ENCODE assay signal across 11 cellular contexts in genomic region chr7:4189151-4189570, GRCh38.
DNase-seq lines count a peak whose midpoint lies in the region; ATAC-seq lines count a peak whose summit lies in the region.
"Had no signal": no experiment of that assay in that cellular context is flagged by ENCODE, and none has a peak within 500 bp of the region (broad histone marks: within the 10 kb centered on the region; RNA-seq: fewer than 3 reads in every experiment).

No MANE protein-coding gene starts in this region.

- H3K27ac ChIP-seq in esophagus (ENCODE audit: low read depth in 2 of 2, low read length in 1 of 2): peak overlapping the region; percentile 73 to 75
- H3K27ac ChIP-seq in aorta (ENCODE audit: low read depth in 1 of 2, low read length in 2 of 2): no peak overlapping the region
- H3K27ac ChIP-seq: cardiac muscle cell, spleen had no signal

- H3K4me1 ChIP-seq in esophagus (ENCODE audit: control insufficient read depth in 2 of 2, insufficient read depth in 2 of 2, low read length in 1 of 2) (peaks cover 8 to 17% of the 10 kb centered on the region in 2 donors), aorta (ENCODE audit: control insufficient read depth in 1 of 2, insufficient read depth in 2 of 2, low read length in 2 of 2) (no peaks in the 10 kb centered on the region)

- no peaks in the 10 kb centered on the region for H3K9me3 Mint-ChIP-seq in stimulated activated naive CD8-positive, alpha-beta T cell treated with anti-CD3 and anti-CD28 coated beads, Interleukin-15, amount 100 ng/mL, for 72 hours
- H3K9me3 Mint-ChIP-seq: T-helper 1 cell treated with Interleukin-12 subunit alpha and Interleukin-12 subunit beta and Interleukin-4 antibody, amounts not matched to agents 30 μg/mL and 1 μg/mL, for 36 hours had no signal

- H3K27me3 Mint-ChIP-seq in stimulated activated naive CD8-positive, alpha-beta T cell treated with anti-CD3 and anti-CD28 coated beads, Interleukin-15, amount 100 ng/mL, for 72 hours: no peaks in the 10 kb centered on the region

- H3K4me1 Mint-ChIP-seq in stimulated activated naive CD8-positive, alpha-beta T cell treated with anti-CD3 and anti-CD28 coated beads, Interleukin-15, amount 100 ng/mL, for 72 hours: no peaks in the 10 kb centered on the region

- no peaks in the 10 kb centered on the region for H3K9me3 ChIP-seq in esophagus (ENCODE audit: control insufficient read depth in 2 of 2, insufficient read depth in 1 of 2, low read depth in 1 of 2, low read length in 1 of 2)
- no peaks in the 10 kb centered on the region for H3K9me3 ChIP-seq in aorta (ENCODE audit: control insufficient read depth, low read length)
- H3K9me3 ChIP-seq: spleen had no signal

- H3K27me3 ChIP-seq in esophagus (ENCODE audit: control insufficient read depth in 1 of 2, insufficient read depth in 2 of 2, low read length in 2 of 2) (no peaks in the 10 kb centered on the region), aorta (ENCODE audit: control insufficient read depth in 1 of 2, insufficient read depth in 2 of 2, low read length in 1 of 2) (no peaks in the 10 kb centered on the region)
- H3K27me3 ChIP-seq: cardiac muscle cell, spleen had no signal

- intact Hi-C loops in aorta (cut with DNase I): no loop called here

- 26 to 30% methylated on average over 13 of the region's 13 CpGs for WGBS in esophagus, 2 donors
- WGBS in aorta, 2 donors: 6% methylated on average over 12 to 13 of the region's 13 CpGs

- peak overlapping the region; percentile 9 to 52 for H3K27ac Mint-ChIP-seq in stimulated activated naive CD8-positive, alpha-beta T cell treated with anti-CD3 and anti-CD28 coated beads, Interleukin-15, amount 100 ng/mL, for 72 hours
- H3K27ac Mint-ChIP-seq: T-helper 1 cell treated with Interleukin-12 subunit alpha and Interleukin-12 subunit beta and Interleukin-4 antibody, amounts not matched to agents 30 μg/mL and 1 μg/mL, for 36 hours had no signal

- H3K4me3 ChIP-seq in esophagus (ENCODE audit: low read depth in 1 of 2, low read length in 2 of 2): no peak overlapping the region
- H3K4me3 ChIP-seq in aorta (ENCODE audit: low read length in 2 of 2): no peak overlapping the region
- H3K4me3 ChIP-seq: cardiac muscle cell, spleen had no signal

- ATAC-seq in stimulated activated naive CD8-positive, alpha-beta T cell treated with anti-CD3 and anti-CD28 coated beads, Interleukin-15, amount 100 ng/mL, for 72 hours: no peak
- no peak for ATAC-seq in stimulated activated naive CD8-positive, alpha-beta T cell treated with anti-CD3 and anti-CD28 coated beads, Interleukin-15, Interleukin-2, amounts not matched to agents 100 U/mL and 50 U/mL, for 24 hours
- ATAC-seq in aorta (ENCODE audit: low FRiP score): peak; percentile 67
- no peak for ATAC-seq in activated CD4-positive, CD25-positive, alpha-beta regulatory T cell treated with anti-CD3 and anti-CD28 coated beads, Interleukin-2, amount 50 U/mL, for 24 hours

- H3K36me3 ChIP-seq in esophagus (ENCODE audit: control insufficient read depth in 2 of 2, insufficient read depth in 2 of 2, low read length in 1 of 2) (no peaks in the 10 kb centered on the region), aorta (ENCODE audit: control insufficient read depth in 1 of 2, insufficient read depth in 2 of 2, low read length in 1 of 2) (no peaks in the 10 kb centered on the region)
- H3K36me3 ChIP-seq: cardiac muscle cell, spleen had no signal

- H3K4me3 Mint-ChIP-seq in stimulated activated naive CD8-positive, alpha-beta T cell treated with anti-CD3 and anti-CD28 coated beads, Interleukin-15, amount 100 ng/mL, for 72 hours: no peak overlapping the region
- H3K4me3 Mint-ChIP-seq: T-helper 1 cell treated with Interleukin-12 subunit alpha and Interleukin-12 subunit beta and Interleukin-4 antibody, amounts not matched to agents 30 μg/mL and 1 μg/mL, for 36 hours had no signal

- DNase-seq in stimulated activated naive CD8-positive, alpha-beta T cell treated with anti-CD3 and anti-CD28 coated beads, Interleukin-15, amount 100 ng/mL, for 72 hours: no peak
- DNase-seq in stimulated activated naive CD8-positive, alpha-beta T cell treated with anti-CD3 and anti-CD28 coated beads, Interleukin-15, Interleukin-2, amounts not matched to agents 100 U/mL and 50 U/mL, for 24 hours: no peak
- peak; percentile 69 for DNase-seq in mucosa of gallbladder (ENCODE audit: low spot score)
- DNase-seq in aorta: peak; percentile 90 to 93
- no peak for DNase-seq in DMS153 (lab: John Stamatoyannopoulos, UW)
- no peak for DNase-seq in NCI-H510A (lab: John Stamatoyannopoulos, UW)
- DNase-seq: spleen had no signal

Comparison
In these comparisons a context has a peak if more than half of its experiments do, and no peak if none do; other contexts are left out.
1. DNase-seq: peak in mucosa of gallbladder (single experiment) and aorta (2 of 2); none in stimulated activated naive CD8-positive, alpha-beta T cell treated with anti-CD3 and anti-CD28 coated beads, Interleukin-15, amount 100 ng/mL, for 72 hours (0 of 2), stimulated activated naive CD8-positive, alpha-beta T cell treated with anti-CD3 and anti-CD28 coated beads, Interleukin-15, Interleukin-2, amounts not matched to agents 100 U/mL and 50 U/mL, for 24 hours (single experiment), DMS153 (single experiment) and NCI-H510A (single experiment).
2. H3K27ac ChIP-seq: peak in esophagus (2 of 2); none in aorta (0 of 2).